8 cellular contexts compared by ENCODE assay signal in genomic region chr15:63107895-63108546, GRCh38. TPM values are rescaled to one million over a fixed set of nuclear protein-coding genes. Genes with fewer than 3 reads are reported as not detected.
DNase-seq lines count a peak whose midpoint lies in the region; TF ChIP-seq lines count a peak whose summit lies in the region.

No MANE protein-coding gene starts in this region.

- H3K4me2 ChIP-seq in GM23248 (ENCODE audit: unreplicated experiment), result peak overlapping the region; percentile 38
- H3K4me2 ChIP-seq in SK-N-SH, result peak overlapping the region; percentile 34; the same call in 1 of the 2 replicates

- no peaks in the 10 kb centered on the region for H3K9me3 Mint-ChIP-seq in activated CD4-positive, alpha-beta memory T cell treated with anti-CD3 and anti-CD28 coated beads, Interleukin-2, amount 10 ng/mL, durations not matched to agents 7 days and 5 days

- TF ChIP-seq CTCF in SK-N-SH (IDR thresholded peaks at IDR 0.05), result no peak
- no peak for TF ChIP-seq CTCF in fibroblast of the aortic adventitia (IDR thresholded peaks at IDR 0.05; ENCODE audit: insufficient read depth, low read length)
- TF ChIP-seq CTCF in sigmoid colon (IDR thresholded peaks at IDR 0.05), result no peak
- TF ChIP-seq CTCF in prostate gland (IDR thresholded peaks at IDR 0.05), result no peak

- H3K9ac ChIP-seq in GM23248 (peak overlapping the region; percentile 45), SK-N-SH (peak overlapping the region; percentile 4; the same call in 1 of the 2 replicates)

- no peaks in the 10 kb centered on the region for H4K20me1 ChIP-seq in GM23248 (ENCODE audit: insufficient read depth)
- H4K20me1 ChIP-seq in SK-N-SH (ENCODE audit: insufficient read depth), result no peaks in the 10 kb centered on the region

- in situ Hi-C loops in GM23248 (cut with MboI), result no loop called here

- H3K4me1 ChIP-seq in GM23248 (ENCODE audit: insufficient read depth) (peaks cover 31% of the 10 kb centered on the region), SK-N-SH (ENCODE audit: control insufficient read depth in 1 of 2, insufficient read depth in 2 of 2, low read depth in 1 of 2, low read length in 1 of 2) (peaks cover 3 to 15% of the 10 kb centered on the region in 2 experiments; a peak in 3 of 4 replicates), sigmoid colon (peaks cover 0 to 19% (median 15%) of the 10 kb centered on the region in 4 donors), prostate gland (replicated peaks) (no peaks in the 10 kb centered on the region)

- intact Hi-C loops in sigmoid colon (cut with DNase I) (no loop called here), prostate gland (cut with DNase I) (no loop called here)

- H3K27ac Mint-ChIP-seq in activated CD4-positive, alpha-beta memory T cell treated with anti-CD3 and anti-CD28 coated beads, Interleukin-2, amount 10 ng/mL, durations not matched to agents 7 days and 5 days, result no peak overlapping the region

- H3K27me3 Mint-ChIP-seq in activated CD4-positive, alpha-beta memory T cell treated with anti-CD3 and anti-CD28 coated beads, Interleukin-2, amount 10 ng/mL, durations not matched to agents 7 days and 5 days, result peaks cover 15% of the 10 kb centered on the region

- DNase-seq in GM23248 (peak; percentile 99), SK-N-SH (no peak), fibroblast of the aortic adventitia (ENCODE audit: low read depth) (peak; percentile 100), sigmoid colon (no peak), prostate gland (ENCODE audit: low spot score) (no peak), nucleus accumbens (lab: John Stamatoyannopoulos, UW) (no peak)
- DNase-seq in activated CD4-positive, alpha-beta memory T cell treated with anti-CD3 and anti-CD28 coated beads, Interleukin-2, amount 10 ng/mL, durations not matched to agents 7 days and 5 days, result no peak
- no peak for DNase-seq in activated CD8-positive, alpha-beta memory T cell treated with anti-CD3 and anti-CD28 coated beads for 24 hours

- no peaks in the 10 kb centered on the region for H3K36me3 Mint-ChIP-seq in activated CD4-positive, alpha-beta memory T cell treated with anti-CD3 and anti-CD28 coated beads, Interleukin-2, amount 10 ng/mL, durations not matched to agents 7 days and 5 days (ENCODE audit: low read depth)

- no peak for TF ChIP-seq RAD21 in SK-N-SH (IDR thresholded peaks at IDR 0.05; ENCODE audit: low read length)

- H3K27ac ChIP-seq in GM23248, result peak overlapping the region; percentile 82
- H3K27ac ChIP-seq in SK-N-SH (ENCODE audit: low read depth in 2 of 2, low read length in 1 of 2), result peak overlapping the region; percentile 34 to 85; a peak in 3 of 4 replicates
- peak overlapping the region in 3 of 4 donors; percentile 20 to 59 (median 34) for H3K27ac ChIP-seq in sigmoid colon
- no peak overlapping the region for H3K27ac ChIP-seq in prostate gland

- H3K4me3 Mint-ChIP-seq in activated CD4-positive, alpha-beta memory T cell treated with anti-CD3 and anti-CD28 coated beads, Interleukin-2, amount 10 ng/mL, durations not matched to agents 7 days and 5 days, result no peak overlapping the region

- H3K9me3 ChIP-seq in GM23248 (ENCODE audit: low read depth) (no peaks in the 10 kb centered on the region), SK-N-SH (no peaks in the 10 kb centered on the region), sigmoid colon (no peaks in the 10 kb centered on the region), prostate gland (no peaks in the 10 kb centered on the region)

- TF ChIP-seq EP300 in SK-N-SH (IDR thresholded peaks at IDR 0.05; ENCODE audit: borderline replicate concordance in 1 of 2, low read depth in 1 of 2, low read length in 1 of 2) (peak; percentile 38 to 96; a peak in 3 of 4 replicates), sigmoid colon (IDR thresholded peaks at IDR 0.05) (no peak)

- 0 to 2% methylated on average over 9 of the region's 9 CpGs for WGBS in GM23248 (ENCODE audit: low coverage in 1 of 2, low lambda C conversion rate in 2 of 2, missing lambda C conversion rate in 2 of 2), 2 experiments
- 18% methylated on average over 9 of the region's 9 CpGs for WGBS in SK-N-SH (ENCODE audit: low lambda C conversion rate)
- WGBS in sigmoid colon, 2 donors, result 14 to 50% methylated on average over 9 of the region's 9 CpGs
- WGBS in prostate gland, result 38% methylated on average over 9 of the region's 9 CpGs

- H3K27me3 ChIP-seq in GM23248 (replicated peaks; ENCODE audit: insufficient read depth), result no peaks in the 10 kb centered on the region
- no peaks in the 10 kb centered on the region for H3K27me3 ChIP-seq in SK-N-SH (ENCODE audit: insufficient read depth)
- no peaks in the 10 kb centered on the region for H3K27me3 ChIP-seq in sigmoid colon
- no peaks in the 10 kb centered on the region for H3K27me3 ChIP-seq in prostate gland (replicated peaks; ENCODE audit: insufficient read depth)

- no peaks in the 10 kb centered on the region for H3K36me3 ChIP-seq in GM23248 (ENCODE audit: low read depth)
- no peaks in the 10 kb centered on the region for H3K36me3 ChIP-seq in SK-N-SH (replicated peaks in 1 of 2; ENCODE audit: control insufficient read depth in 1 of 2, insufficient read depth in 2 of 2, low read length in 1 of 2)
- no peaks in the 10 kb centered on the region for H3K36me3 ChIP-seq in sigmoid colon
- H3K36me3 ChIP-seq in prostate gland, result no peaks in the 10 kb centered on the region

- POLR2A ChIA-PET in SK-N-SH (lab: Yijun Ruan, JAX), result interaction anchor here (0.9 kb wide), 1 partner anchor 18 kb away, joined by 4 read pairs; no protein-coding TSS in a partner anchor
- POLR2A ChIA-PET in activated CD4-positive, alpha-beta memory T cell treated with anti-CD3 and anti-CD28 coated beads, Interleukin-2, amount 10 ng/mL, durations not matched to agents 7 days and 5 days (lab: Charles Lee), result interaction anchor here (0.6 kb wide), 1 partner anchor 170 kb away, joined by 3 read pairs; no protein-coding TSS in a partner anchor

- H2AFZ ChIP-seq in GM23248, result no peak overlapping the region
- H2AFZ ChIP-seq in SK-N-SH (ENCODE audit: low read depth), result no peak overlapping the region

- no peaks in the 10 kb centered on the region for H3K4me1 Mint-ChIP-seq in activated CD4-positive, alpha-beta memory T cell treated with anti-CD3 and anti-CD28 coated beads, Interleukin-2, amount 10 ng/mL, durations not matched to agents 7 days and 5 days

- CTCF ChIA-PET in SK-N-SH (lab: Yijun Ruan, JAX), result interaction anchor here (1.9 to 4.7 kb wide), 2 partner anchors 14 to 60 kb away, joined by 6 to 24 read pairs; no protein-coding TSS in a partner anchor
- CTCF ChIA-PET in activated CD4-positive, alpha-beta memory T cell treated with anti-CD3 and anti-CD28 coated beads, Interleukin-2, amount 10 ng/mL, durations not matched to agents 7 days and 5 days (lab: Charles Lee), result no interaction called here

- TF ChIP-seq POLR2A in sigmoid colon (IDR thresholded peaks at IDR 0.05) (no peak), prostate gland (IDR thresholded peaks at IDR 0.05) (no peak)

- H3K79me2 ChIP-seq in GM23248 (ENCODE audit: insufficient read depth) (no peaks in the 10 kb centered on the region), SK-N-SH (ENCODE audit: insufficient read depth) (no peaks in the 10 kb centered on the region)

- H3K4me3 ChIP-seq in GM23248 (no peak overlapping the region), SK-N-SH (ENCODE audit: low read depth in 2 of 2, low read length in 1 of 2) (no peak overlapping the region), fibroblast of the aortic adventitia (ENCODE audit: low read depth, low read length) (no peak overlapping the region), sigmoid colon (no peak overlapping the region), prostate gland (no peak overlapping the region)

- H3F3A ChIP-seq in GM23248 (ENCODE audit: insufficient read depth) (peaks cover 28% of the 10 kb centered on the region), SK-N-SH (replicated peaks; ENCODE audit: insufficient read depth) (peaks cover 18% of the 10 kb centered on the region)

- H3K9me2 ChIP-seq in GM23248 (ENCODE audit: insufficient read depth), result no peaks in the 10 kb centered on the region
- no peaks in the 10 kb centered on the region for H3K9me2 ChIP-seq in SK-N-SH

TF ChIP-seq in SK-N-SH, 30 proteins besides CTCF, POLR2A, EP300 and RAD21 (continues in another document):
- peak; percentile 60; the same call in 1 of the 2 replicates for TF ChIP-seq MEF2A (IDR thresholded peaks at IDR 0.05; ENCODE audit: borderline replicate concordance, low read depth)
- peak; percentile 54 for TF ChIP-seq MAX (IDR thresholded peaks at IDR 0.05; ENCODE audit: low read depth)
- peak; percentile 96 for TF ChIP-seq TCF12 (IDR thresholded peaks at IDR 0.05)

RNA-seq across cellular contexts. Expression of gene LACTB, which starts 13.6 kb away (rescaled TPM):
- 27.1 and 27.3 TPM in 2 replicates for total RNA-seq in GM23248 (2014; rRNA removed; shearing (Covaris generic))
- polyA plus RNA-seq in GM23248 (2016; fragmentation: Nextera tagmentation; extraction: Ambion mirVana), result 35.8 and 39.7 TPM in 2 replicates
- 23.3 and 28.5 TPM in 2 replicates for polyA plus RNA-seq in SK-N-SH (2012; rRNA removed)
- polyA plus RNA-seq in SK-N-SH (2012; cell fraction: cytosol; rRNA removed), result 32.3 and 44.5 TPM in 2 replicates
- polyA plus RNA-seq in SK-N-SH (2012; cell fraction: nucleus; rRNA removed), result 17.9 and 27.1 TPM in 2 replicates
- total RNA-seq in fibroblast of the aortic adventitia (ENCODE audit: low replicate concordance), result 26.1 and 36.1 TPM in 2 replicates
- total RNA-seq in sigmoid colon, result 10 to 100 TPM in 1 of 4 donors, 1 to 10 TPM in 3; 7.2 to 11.2 (median 8.4) TPM
- polyA plus RNA-seq in sigmoid colon, result 10 to 100 TPM; 14.9 to 32.4 (median 21.6) TPM
- 10 to 100 TPM in 1 of 2 donors, 1 to 10 TPM in 1; 9.1 to 15.4 TPM for total RNA-seq in prostate gland
- 10 to 100 TPM; 12.7 to 14.0 TPM for total RNA-seq in activated CD4-positive, alpha-beta memory T cell treated with anti-CD3 and anti-CD28 coated beads, Interleukin-2, amount 10 ng/mL, durations not matched to agents 7 days and 5 days

RNA-seq across cellular contexts. Expression of gene RPS27L, which starts 49.3 kb away (rescaled TPM):
- 110 and 151 TPM in 2 replicates for total RNA-seq in GM23248 (2014; rRNA removed; shearing (Covaris generic))
- polyA plus RNA-seq in GM23248 (2016; fragmentation: Nextera tagmentation; extraction: Ambion mirVana) (1,175 and 1,181 TPM in 2 replicates), SK-N-SH (2012; rRNA removed) (319 and 321 TPM in 2 replicates), sigmoid colon (100 to 1,000 TPM; 172 to 417 (median 405) TPM)
- polyA plus RNA-seq in SK-N-SH (2012; cell fraction: cytosol; rRNA removed), result 411 and 679 TPM in 2 replicates
- polyA plus RNA-seq in SK-N-SH (2012; cell fraction: nucleus; rRNA removed), result 82.3 and 147 TPM in 2 replicates
- total RNA-seq in fibroblast of the aortic adventitia (ENCODE audit: low replicate concordance) (92.0 and 193 TPM in 2 replicates), sigmoid colon (100 to 1,000 TPM in 2 of 4 donors, 10 to 100 TPM in 2; 63.3 to 200 (median 143) TPM), prostate gland (100 to 1,000 TPM in 1 of 2 donors, 10 to 100 TPM in 1; 49.2 to 102 TPM)
- 100 to 1,000 TPM; 171 to 173 TPM for total RNA-seq in activated CD4-positive, alpha-beta memory T cell treated with anti-CD3 and anti-CD28 coated beads, Interleukin-2, amount 10 ng/mL, durations not matched to agents 7 days and 5 days

Comparison
In these comparisons a context has a peak if more than half of its experiments do, and no peak if none do; other contexts are left out.
1. DNase-seq: peak in GM23248 (single experiment) and fibroblast of the aortic adventitia (single experiment); none in SK-N-SH (single experiment), sigmoid colon (single experiment), prostate gland (single experiment), activated CD4-positive, alpha-beta memory T cell treated with anti-CD3 and anti-CD28 coated beads, Interleukin-2, amount 10 ng/mL, durations not matched to agents 7 days and 5 days (single experiment), nucleus accumbens (0 of 56) and activated CD8-positive, alpha-beta memory T cell treated with anti-CD3 and anti-CD28 coated beads for 24 hours (single experiment).
2. H3K27ac ChIP-seq: peak in GM23248 (single experiment), SK-N-SH (2 of 2) and sigmoid colon (3 of 4); none in prostate gland (0 of 2).